ENCODE assay signal across 7 cellular contexts in the genomic region with DNA sequence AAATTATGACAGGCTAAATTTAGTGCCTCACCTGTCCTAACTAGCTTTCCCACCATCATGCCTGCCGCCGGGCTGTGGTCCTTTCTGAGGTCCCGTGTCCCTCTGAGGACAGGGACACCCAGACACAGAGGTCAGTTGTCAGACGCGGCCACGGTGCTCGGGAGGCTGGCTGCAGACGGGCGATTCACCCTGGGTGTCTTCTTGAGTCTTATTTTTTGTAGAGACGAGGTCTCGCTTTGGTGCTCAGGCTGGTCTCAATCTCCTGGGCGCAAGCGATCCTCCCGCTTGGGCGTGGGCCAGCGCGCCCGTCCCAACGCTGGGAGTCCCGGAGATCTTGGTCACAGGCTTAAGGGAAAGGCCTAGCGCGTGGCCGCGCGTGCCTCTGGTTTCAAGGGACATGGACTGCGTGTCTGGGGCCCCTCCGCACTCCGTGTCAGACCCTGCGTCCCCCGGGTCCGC. TPM values are rescaled to one million over a fixed set of nuclear protein-coding genes. Genes with fewer than 3 reads are reported as not detected.
DNase-seq lines count a peak whose midpoint lies in the region; ATAC-seq, FAIRE-seq and TF ChIP-seq lines count a peak whose summit lies in the region.

No MANE protein-coding gene starts in this region.

- peak overlapping the region in 8 of 10 donors; percentile 41 to 96 (median 88) for H3K27ac Mint-ChIP-seq in naive thymus-derived CD8-positive, alpha-beta T cell

- peaks cover 4% of the 10 kb centered on the region for H4K20me1 ChIP-seq in endothelial cell of umbilical vein (replicated peaks; ENCODE audit: control insufficient read depth, extremely low read depth, insufficient read depth, low read length)

- TF ChIP-seq POLR2A in endothelial cell of umbilical vein (IDR thresholded peaks at IDR 0.05; ENCODE audit: low read depth, low read length), result no peak

- POLR2A ChIA-PET in endothelial cell of umbilical vein (lab: Charles Lee), result no interaction called here
- POLR2A ChIA-PET in naive thymus-derived CD8-positive, alpha-beta T cell (lab: Charles Lee), result interaction anchor here (0.9 to 1.5 kb wide), 7 partner anchors 21 to 189 kb away, joined by 3 to 6 read pairs (median 4); a partner anchor contains a TSS

- H3K4me3 ChIP-seq in H7 (ENCODE audit: insufficient read depth, low read depth, low read length) (peak overlapping the region; percentile 68), endothelial cell of umbilical vein (replicated peaks in 1 of 3; ENCODE audit: insufficient read depth in 1 of 3, low read depth in 1 of 3, low read length in 3 of 3) (peak overlapping the region; percentile 3 to 77 (median 55))

- H3K36me3 ChIP-seq in H7 (replicated peaks; ENCODE audit: control insufficient read depth, insufficient read depth, low read length) (no peaks in the 10 kb centered on the region), endothelial cell of umbilical vein (ENCODE audit: control insufficient read depth in 2 of 2, extremely low read depth in 1 of 2, insufficient read depth in 2 of 2, low read length in 2 of 2) (no peaks in the 10 kb centered on the region)

- FAIRE-seq in endothelial cell of umbilical vein (lab: Jason Lieb, UNC), result no peak

- H3K4me2 ChIP-seq in endothelial cell of umbilical vein (ENCODE audit: insufficient read depth, low read length), result peak overlapping the region; percentile 96

- intact Hi-C loops in endothelial cell of umbilical vein (cut with micrococcal nuclease), result loop anchor here (1.0 to 5.0 kb wide), 5 partner anchors 23 to 103 kb away; a partner anchor contains a TSS

- H2AFZ ChIP-seq in endothelial cell of umbilical vein (ENCODE audit: low read depth, low read length), result peak overlapping the region; percentile 29

- peaks cover 0 to 5% (median 0%) of the 10 kb centered on the region in 5 donors for H3K27me3 Mint-ChIP-seq in naive thymus-derived CD8-positive, alpha-beta T cell

- CTCF ChIA-PET in endothelial cell of umbilical vein (lab: Charles Lee), result interaction anchor here (1.0 to 3.6 kb wide), 6 partner anchors 13 to 318 kb away, joined by 3 to 19 read pairs (median 4); no protein-coding TSS in a partner anchor

- dilution Hi-C loops in endothelial cell of umbilical vein (cut with MboI; ENCODE audit: extremely low pct_ligation_motif_present, low sequenced_read_pairs), result no loop called here

- peaks cover 33% of the 10 kb centered on the region for H3K79me2 ChIP-seq in endothelial cell of umbilical vein (ENCODE audit: control insufficient read depth, insufficient read depth, low read length)

- no peak for TF ChIP-seq CTCF in endothelial cell of umbilical vein (IDR thresholded peaks at IDR 0.05; ENCODE audit: extremely low read depth in 1 of 2, insufficient read depth in 1 of 2, low read depth in 1 of 2, low read length in 2 of 2)

- peaks cover 0 to 11% (median 0%) of the 10 kb centered on the region in 3 donors for H3K36me3 Mint-ChIP-seq in naive thymus-derived CD8-positive, alpha-beta T cell

- no peaks in the 10 kb centered on the region for H3K9me3 ChIP-seq in endothelial cell of umbilical vein (replicated peaks; ENCODE audit: control insufficient read depth, insufficient read depth, low read length)

- peak overlapping the region; percentile 94 for H3K27ac ChIP-seq in endothelial cell of umbilical vein (ENCODE audit: insufficient read depth, low read depth, low read length)

- ATAC-seq in naive thymus-derived CD8-positive, alpha-beta T cell, result no peak
- no peak for ATAC-seq in GM18511 (IDR thresholded peaks at IDR 0.05; ENCODE audit: unreplicated experiment)
- no peak for ATAC-seq in GM21381 (IDR thresholded peaks at IDR 0.05; ENCODE audit: unreplicated experiment)

- H3K9me1 ChIP-seq in endothelial cell of umbilical vein (replicated peaks; ENCODE audit: control insufficient read depth, extremely low read depth, insufficient read depth, low read length), result no peaks in the 10 kb centered on the region

- peaks cover 27% of the 10 kb centered on the region for H3K4me1 ChIP-seq in endothelial cell of umbilical vein (ENCODE audit: control insufficient read depth, extremely low read depth, insufficient read depth, low read length)

- H3K4me3 Mint-ChIP-seq in naive thymus-derived CD8-positive, alpha-beta T cell, result peak overlapping the region; percentile 71 to 94 (median 87)

- H3K4me1 Mint-ChIP-seq in naive thymus-derived CD8-positive, alpha-beta T cell, result peaks cover 16 to 35% (median 32%) of the 10 kb centered on the region in 4 donors

- no TSS peak for BruUV-seq in endothelial cell of umbilical vein (replicated peaks; lab: Mats Ljungman, UMichigan)

- H3K27me3 ChIP-seq in H7 (ENCODE audit: control insufficient read depth, insufficient read depth, low read length) (peaks cover 28% of the 10 kb centered on the region), endothelial cell of umbilical vein (ENCODE audit: control insufficient read depth in 2 of 2, insufficient read depth in 2 of 2, low read length in 2 of 2) (no peaks in the 10 kb centered on the region)

- H3K9ac ChIP-seq in endothelial cell of umbilical vein (replicated peaks; ENCODE audit: extremely low read depth, insufficient read depth, low read length), result peak overlapping the region; percentile 71

- DNase-seq in H7 (no peak), RKO (ENCODE audit: low spot score) (peak; percentile 48), endothelial cell of umbilical vein (ENCODE audit: low read depth, low spot score) (peak; percentile 43)
- no peak for DNase-seq in naive thymus-derived CD8-positive, alpha-beta T cell
- no peak for DNase-seq in central memory CD4-positive, alpha-beta T cell

- no peaks in the 10 kb centered on the region for H3K9me3 Mint-ChIP-seq in naive thymus-derived CD8-positive, alpha-beta T cell

RNA-seq across cellular contexts. Expression of a gene that starts 0.8 kb away (rescaled TPM):
- 25.2 and 27.9 TPM in 2 replicates for total RNA-seq in H7 (2014; rRNA removed; shearing (Covaris generic))
- 64.9 and 75.9 TPM in 2 replicates for total RNA-seq in endothelial cell of umbilical vein
- 19.3 and 20.5 TPM in 2 replicates for polyA plus RNA-seq in endothelial cell of umbilical vein
- polyA plus RNA-seq in endothelial cell of umbilical vein (2011; cell fraction: cytosol; rRNA removed), result 21.7 and 25.3 TPM in 2 replicates
- 61.5 and 72.6 TPM in 2 replicates for polyA plus RNA-seq in endothelial cell of umbilical vein (2011; cell fraction: nucleus; rRNA removed)
- 36.9 and 44.4 TPM in 2 replicates for polyA plus RNA-seq in endothelial cell of umbilical vein (2012)
- polyA minus RNA-seq in endothelial cell of umbilical vein, result 28.4 and 37.7 TPM in 2 replicates
- polyA minus RNA-seq in endothelial cell of umbilical vein (2011; cell fraction: cytosol; rRNA and poly(A)+ RNA removed), result 6.7 TPM
- 30.2 and 32.3 TPM in 2 replicates for polyA minus RNA-seq in endothelial cell of umbilical vein (2011; cell fraction: nucleus; rRNA and poly(A)+ RNA removed)
- total RNA-seq in naive thymus-derived CD8-positive, alpha-beta T cell, result 10 to 100 TPM; 43.8 to 49.7 TPM
- 1 to 10 TPM; 1.3 to 5.0 (median 2.2) TPM for polyA plus RNA-seq in naive thymus-derived CD8-positive, alpha-beta T cell

RNA-seq across cellular contexts. Expression of a gene that starts 23.0 kb away (rescaled TPM):
- 20.1 and 21.4 TPM in 2 replicates for total RNA-seq in H7 (2014; rRNA removed; shearing (Covaris generic))
- 23.1 and 28.3 TPM in 2 replicates for total RNA-seq in endothelial cell of umbilical vein
- polyA plus RNA-seq in endothelial cell of umbilical vein, result 46.5 and 61.7 TPM in 2 replicates
- polyA plus RNA-seq in endothelial cell of umbilical vein (2011; cell fraction: cytosol; rRNA removed), result 19.8 and 30.3 TPM in 2 replicates
- 82.4 and 87.1 TPM in 2 replicates for polyA plus RNA-seq in endothelial cell of umbilical vein (2011; cell fraction: nucleus; rRNA removed)
- 16.7 and 26.2 TPM in 2 replicates for polyA plus RNA-seq in endothelial cell of umbilical vein (2012)
- polyA minus RNA-seq in endothelial cell of umbilical vein, result 13.3 and 20.1 TPM in 2 replicates
- polyA minus RNA-seq in endothelial cell of umbilical vein (2011; cell fraction: cytosol; rRNA and poly(A)+ RNA removed), result 17.4 TPM
- 12.1 and 15.1 TPM in 2 replicates for polyA minus RNA-seq in endothelial cell of umbilical vein (2011; cell fraction: nucleus; rRNA and poly(A)+ RNA removed)
- 10 to 100 TPM in 1 of 2 experiments, 1 to 10 TPM in 1; 8.5 to 10.8 TPM for total RNA-seq in naive thymus-derived CD8-positive, alpha-beta T cell
- polyA plus RNA-seq in naive thymus-derived CD8-positive, alpha-beta T cell, result 10 to 100 TPM in 1 of 3 donors, 1 to 10 TPM in 2; 7.4 to 12.2 (median 8.5) TPM

RNA-seq across cellular contexts. Expression of a gene that starts 27.7 kb away (rescaled TPM):
- 400 and 507 TPM in 2 replicates for total RNA-seq in H7 (2014; rRNA removed; shearing (Covaris generic))
- 166 and 170 TPM in 2 replicates for total RNA-seq in endothelial cell of umbilical vein
- 264 and 412 TPM in 2 replicates for polyA plus RNA-seq in endothelial cell of umbilical vein
- polyA plus RNA-seq in endothelial cell of umbilical vein (2011; cell fraction: cytosol; rRNA removed), result 190 and 214 TPM in 2 replicates
- 111 and 145 TPM in 2 replicates for polyA plus RNA-seq in endothelial cell of umbilical vein (2011; cell fraction: nucleus; rRNA removed)
- 180 and 258 TPM in 2 replicates for polyA plus RNA-seq in endothelial cell of umbilical vein (2012)
- polyA minus RNA-seq in endothelial cell of umbilical vein, result 70.2 and 79.0 TPM in 2 replicates
- 15.6 TPM for polyA minus RNA-seq in endothelial cell of umbilical vein (2011; cell fraction: cytosol; rRNA and poly(A)+ RNA removed)
- 21.5 and 33.0 TPM in 2 replicates for polyA minus RNA-seq in endothelial cell of umbilical vein (2011; cell fraction: nucleus; rRNA and poly(A)+ RNA removed)
- 10 to 100 TPM; 29.7 to 33.2 TPM for total RNA-seq in naive thymus-derived CD8-positive, alpha-beta T cell
- 10 to 100 TPM; 38.9 to 61.9 (median 60.7) TPM for polyA plus RNA-seq in naive thymus-derived CD8-positive, alpha-beta T cell

RNA-seq across cellular contexts. Expression of a gene that starts 42.9 kb away (rescaled TPM):
- 107 and 112 TPM in 2 replicates for total RNA-seq in H7 (2014; rRNA removed; shearing (Covaris generic))
- 88.1 and 89.8 TPM in 2 replicates for total RNA-seq in endothelial cell of umbilical vein
- polyA plus RNA-seq in endothelial cell of umbilical vein, result 365 and 484 TPM in 2 replicates
- polyA plus RNA-seq in endothelial cell of umbilical vein (2011; cell fraction: cytosol; rRNA removed), result 169 and 201 TPM in 2 replicates
- polyA plus RNA-seq in endothelial cell of umbilical vein (2011; cell fraction: nucleus; rRNA removed), result 127 and 155 TPM in 2 replicates
- polyA plus RNA-seq in endothelial cell of umbilical vein (2012), result 90.7 and 148 TPM in 2 replicates
- 166 and 233 TPM in 2 replicates for polyA minus RNA-seq in endothelial cell of umbilical vein
- 27.0 TPM for polyA minus RNA-seq in endothelial cell of umbilical vein (2011; cell fraction: cytosol; rRNA and poly(A)+ RNA removed)
- polyA minus RNA-seq in endothelial cell of umbilical vein (2011; cell fraction: nucleus; rRNA and poly(A)+ RNA removed), result 51.9 and 54.7 TPM in 2 replicates
- 10 to 100 TPM; 80.1 to 80.4 TPM for total RNA-seq in naive thymus-derived CD8-positive, alpha-beta T cell
- 10 to 100 TPM; 19.5 to 38.1 (median 22.0) TPM for polyA plus RNA-seq in naive thymus-derived CD8-positive, alpha-beta T cell

RNA-seq across cellular contexts. Expression of a gene that starts 54.3 kb away (rescaled TPM):
- total RNA-seq in H7 (2014; rRNA removed; shearing (Covaris generic)), result 225 and 242 TPM in 2 replicates
- total RNA-seq in endothelial cell of umbilical vein, result 86.3 and 104 TPM in 2 replicates
- 180 and 198 TPM in 2 replicates for polyA plus RNA-seq in endothelial cell of umbilical vein
- 158 and 211 TPM in 2 replicates for polyA plus RNA-seq in endothelial cell of umbilical vein (2011; cell fraction: cytosol; rRNA removed)
- 82.8 and 92.3 TPM in 2 replicates for polyA plus RNA-seq in endothelial cell of umbilical vein (2011; cell fraction: nucleus; rRNA removed)
- polyA plus RNA-seq in endothelial cell of umbilical vein (2012), result 88.7 and 102 TPM in 2 replicates
- polyA minus RNA-seq in endothelial cell of umbilical vein, result 57.6 and 61.2 TPM in 2 replicates
- 48.4 TPM for polyA minus RNA-seq in endothelial cell of umbilical vein (2011; cell fraction: cytosol; rRNA and poly(A)+ RNA removed)
- polyA minus RNA-seq in endothelial cell of umbilical vein (2011; cell fraction: nucleus; rRNA and poly(A)+ RNA removed), result 10.6 and 16.3 TPM in 2 replicates
- total RNA-seq in naive thymus-derived CD8-positive, alpha-beta T cell, result 10 to 100 TPM; 32.4 to 33.3 TPM
- 10 to 100 TPM; 57.4 to 66.6 (median 64.7) TPM for polyA plus RNA-seq in naive thymus-derived CD8-positive, alpha-beta T cell

Comparison
In these comparisons a context has a peak if more than half of its experiments do, and no peak if none do; other contexts are left out.
1. DNase-seq: peak in RKO (single experiment) and endothelial cell of umbilical vein (single experiment); none in H7 (single experiment), naive thymus-derived CD8-positive, alpha-beta T cell (0 of 10) and central memory CD4-positive, alpha-beta T cell (single experiment).